ENCODE assay signal across 1 cellular context in genomic region chr9:137832191-137832700, GRCh38.
TF ChIP-seq lines count a peak whose summit lies in the region.

No MANE protein-coding gene starts in this region.

TF ChIP-seq in HCT116, 20 proteins besides CTCF, POLR2A, EP300 and RAD21 (continued from another document):
- TF ChIP-seq REST (IDR thresholded peaks at IDR 0.05; ENCODE audit: low read depth): no peak
- no peak for TF ChIP-seq POLR2AphosphoS5 (IDR thresholded peaks at IDR 0.05; ENCODE audit: low read depth, low read length)
- no peak for TF ChIP-seq YY1 (IDR thresholded peaks at IDR 0.05; ENCODE audit: extremely low read depth, insufficient replicate concordance, low read depth, low read length)
- TF ChIP-seq JUND (IDR thresholded peaks at IDR 0.05): no peak
- no peak for TF ChIP-seq CEBPB (IDR thresholded peaks at IDR 0.05; ENCODE audit: low read depth)
